Comparison of ENCODE assay signal across 16 cellular contexts in the genomic region with DNA sequence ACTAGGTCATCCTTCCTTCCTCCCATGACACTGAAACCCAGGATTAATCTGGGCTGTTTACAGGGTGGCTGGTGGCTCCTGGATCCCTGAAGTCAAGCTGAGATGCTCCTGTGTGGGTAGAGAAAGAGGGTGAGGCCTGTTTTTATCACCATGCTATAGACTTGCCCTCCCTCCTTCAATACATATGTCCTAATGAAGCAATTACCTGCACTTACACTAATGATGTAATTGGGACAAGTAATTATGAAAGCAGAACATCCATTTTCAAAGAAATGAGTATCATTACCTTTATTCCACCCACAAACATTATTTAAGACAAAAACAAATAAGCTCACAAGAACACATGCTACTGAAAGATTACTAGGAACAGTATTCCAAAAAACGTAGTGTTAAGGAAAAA.
"Had no signal": no experiment of that assay in that cellular context is flagged by ENCODE, and none has a peak within 500 bp of the region (broad histone marks: within the 10 kb centered on the region; RNA-seq: fewer than 3 reads in every experiment).

No MANE protein-coding gene starts in this region.

- H3K4me1 ChIP-seq: colonic mucosa, foreskin keratinocyte, uterus had no signal

- FAIRE-seq: keratinocyte had no signal

- H3K27me3 ChIP-seq: colonic mucosa, foreskin keratinocyte, ovary, suprapubic skin, transverse colon, uterus had no signal

- DNase-seq: activated CD4-positive, alpha-beta T cell treated with anti-CD3 and anti-CD28 coated beads for 1 hour; activated CD4-positive, alpha-beta T cell treated with anti-CD3 and anti-CD28 coated beads, Interleukin-2, amount 50 U/mL, for 48 hours; activated naive CD4-positive, alpha-beta T cell treated with anti-CD3 and anti-CD28 coated beads, Interleukin-2, amount 10 ng/mL, durations not matched to agents 7 days and 5 days; activated naive CD8-positive, alpha-beta T cell treated with anti-CD3 and anti-CD28 coated beads, Interleukin-2, amount 50 U/mL, for 24 hours; colonic mucosa; foreskin keratinocyte; hypothalamus; ovary; psoas muscle; right cardiac atrium; stimulated activated CD4-positive, alpha-beta T cell treated with anti-CD3 and anti-CD28 coated beads, Interleukin-2, amount 100 ng/mL, for 24 hours; T-helper 9 cell; transverse colon; uterus had no signal

- H3K4me3 ChIP-seq: colonic mucosa, ovary, psoas muscle, suprapubic skin, transverse colon, uterus had no signal

- H3K9me3 ChIP-seq: colonic mucosa, ovary, psoas muscle, suprapubic skin, transverse colon, uterus had no signal

- H3K36me3 ChIP-seq: colonic mucosa, ovary, suprapubic skin, transverse colon, uterus had no signal

- H3K27ac ChIP-seq: colonic mucosa, foreskin keratinocyte, ovary, psoas muscle, suprapubic skin, transverse colon, uterus had no signal
